1 cellular context compared by ENCODE assay signal in the genomic region with DNA sequence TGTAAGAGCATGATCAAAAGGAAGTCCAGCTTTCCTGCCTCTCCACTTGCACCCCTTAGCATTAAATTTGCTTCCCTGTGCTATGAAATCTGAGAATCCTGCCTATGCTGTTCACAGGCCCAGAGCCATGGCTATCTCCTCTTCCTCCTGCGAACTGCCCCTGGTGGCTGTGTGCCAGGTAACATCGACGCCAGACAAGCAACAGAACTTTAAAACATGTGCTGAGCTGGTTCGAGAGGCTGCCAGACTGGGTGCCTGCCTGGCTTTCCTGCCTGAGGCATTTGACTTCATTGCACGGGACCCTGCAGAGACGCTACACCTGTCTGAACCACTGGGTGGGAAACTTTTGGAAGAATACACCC.
TF ChIP-seq lines count a peak whose summit lies in the region.

No MANE protein-coding gene starts in this region.

TF ChIP-seq in HepG2, 621 proteins besides CTCF, POLR2A, EP300 and RAD21:
- TF ChIP-seq ZNF768 (CRISPR knock-in tag; IDR thresholded peaks at IDR 0.05) (peak; percentile 33; the same call in 1 of the 2 replicates), KDM2A (CRISPR knock-in tag; IDR thresholded peaks at IDR 0.05; ENCODE audit: borderline replicate concordance, low read depth) (peak; percentile 23; the same call in 1 of the 2 replicates), ZNF383 (CRISPR knock-in tag; IDR thresholded peaks at IDR 0.05; ENCODE audit: borderline replicate concordance) (no peak), GABPA (IDR thresholded peaks at IDR 0.05; ENCODE audit: low read depth, low read length) (no peak), GABPA (CRISPR knock-in tag; IDR thresholded peaks at IDR 0.05; ENCODE audit: low read depth) (0 out of 2 replicates have a peak, but pooled peaks have one; percentile 15)
- TF ChIP-seq, protein P1, sequence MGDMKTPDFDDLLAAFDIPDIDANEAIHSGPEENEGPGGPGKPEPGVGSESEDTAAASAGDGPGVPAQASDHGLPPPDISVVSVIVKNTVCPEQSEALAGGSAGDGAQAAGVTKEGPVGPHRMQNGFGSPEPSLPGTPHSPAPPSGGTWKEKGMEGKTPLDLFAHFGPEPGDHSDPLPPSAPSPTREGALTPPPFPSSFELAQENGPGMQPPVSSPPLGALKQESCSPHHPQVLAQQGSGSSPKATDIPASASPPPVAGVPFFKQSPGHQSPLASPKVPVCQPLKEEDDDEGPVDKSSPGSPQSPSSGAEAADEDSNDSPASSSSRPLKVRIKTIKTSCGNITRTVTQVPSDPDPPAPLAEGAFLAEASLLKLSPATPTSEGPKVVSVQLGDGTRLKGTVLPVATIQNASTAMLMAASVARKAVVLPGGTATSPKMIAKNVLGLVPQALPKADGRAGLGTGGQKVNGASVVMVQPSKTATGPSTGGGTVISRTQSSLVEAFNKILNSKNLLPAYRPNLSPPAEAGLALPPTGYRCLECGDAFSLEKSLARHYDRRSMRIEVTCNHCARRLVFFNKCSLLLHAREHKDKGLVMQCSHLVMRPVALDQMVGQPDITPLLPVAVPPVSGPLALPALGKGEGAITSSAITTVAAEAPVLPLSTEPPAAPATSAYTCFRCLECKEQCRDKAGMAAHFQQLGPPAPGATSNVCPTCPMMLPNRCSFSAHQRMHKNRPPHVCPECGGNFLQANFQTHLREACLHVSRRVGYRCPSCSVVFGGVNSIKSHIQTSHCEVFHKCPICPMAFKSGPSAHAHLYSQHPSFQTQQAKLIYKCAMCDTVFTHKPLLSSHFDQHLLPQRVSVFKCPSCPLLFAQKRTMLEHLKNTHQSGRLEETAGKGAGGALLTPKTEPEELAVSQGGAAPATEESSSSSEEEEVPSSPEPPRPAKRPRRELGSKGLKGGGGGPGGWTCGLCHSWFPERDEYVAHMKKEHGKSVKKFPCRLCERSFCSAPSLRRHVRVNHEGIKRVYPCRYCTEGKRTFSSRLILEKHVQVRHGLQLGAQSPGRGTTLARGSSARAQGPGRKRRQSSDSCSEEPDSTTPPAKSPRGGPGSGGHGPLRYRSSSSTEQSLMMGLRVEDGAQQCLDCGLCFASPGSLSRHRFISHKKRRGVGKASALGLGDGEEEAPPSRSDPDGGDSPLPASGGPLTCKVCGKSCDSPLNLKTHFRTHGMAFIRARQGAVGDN (CRISPR knock-in tag; IDR thresholded peaks at IDR 0.05) = peak; percentile 50
